ENCODE assay signal across 10 cellular contexts in genomic region chr17:60422162-60422665, GRCh38. TPM values are rescaled to one million over a fixed set of nuclear protein-coding genes. Genes with fewer than 3 reads are reported as not detected.
DNase-seq lines count a peak whose midpoint lies in the region; ATAC-seq and TF ChIP-seq lines count a peak whose summit lies in the region.
"Had no signal": no experiment of that assay in that cellular context is flagged by ENCODE, and none has a peak within 500 bp of the region (broad histone marks: within the 10 kb centered on the region; RNA-seq: fewer than 3 reads in every experiment).

CHCT1 (plus strand) TSS chr17:60422489; CDS start chr17:60422593, 104 bp downstream.

- peaks cover 3% of the 10 kb centered on the region for H3K27me3 Mint-ChIP-seq in activated CD4-positive, alpha-beta T cell treated with anti-CD3 and anti-CD28 coated beads, Interleukin-2, amount 10 ng/mL, durations not matched to agents 7 days and 5 days

- intact Hi-C loops in lower lobe of right lung (cut with DNase I) (no loop called here), transverse colon (cut with DNase I; ENCODE audit: low total_unique reads) (no loop called here)

- H3K4me3 Mint-ChIP-seq in activated CD4-positive, alpha-beta T cell treated with anti-CD3 and anti-CD28 coated beads, Interleukin-2, amount 10 ng/mL, durations not matched to agents 7 days and 5 days = peak within 1 kb of the TSS; percentile 69

- H3K27ac Mint-ChIP-seq in activated CD4-positive, alpha-beta T cell treated with anti-CD3 and anti-CD28 coated beads, Interleukin-2, amount 10 ng/mL, durations not matched to agents 7 days and 5 days = peak within 1 kb of the TSS; percentile 77

- WGBS in transverse colon (ENCODE audit: low coverage in 1 of 2), 2 donors = 82 to 85% methylated on average over 2 to 18 of the region's 18 CpGs

- ATAC-seq in lower lobe of right lung = peak; percentile 32 to 47

- H3K27me3 ChIP-seq in brain microvascular endothelial cell (replicated peaks) = no peaks in the 10 kb centered on the region
- H3K27me3 ChIP-seq in lower lobe of right lung (ENCODE audit: low read depth) = no peaks in the 10 kb centered on the region
- H3K27me3 ChIP-seq in transverse colon = no peaks in the 10 kb centered on the region

- H3K4me1 ChIP-seq in lower lobe of right lung = peaks cover 8% of the 10 kb centered on the region
- H3K4me1 ChIP-seq in transverse colon = peaks cover 0 to 18% (median 6%) of the 10 kb centered on the region in 4 donors

- peaks cover 7% of the 10 kb centered on the region for H3K4me1 Mint-ChIP-seq in activated CD4-positive, alpha-beta T cell treated with anti-CD3 and anti-CD28 coated beads, Interleukin-2, amount 10 ng/mL, durations not matched to agents 7 days and 5 days

- POLR2A ChIA-PET in activated CD4-positive, alpha-beta T cell treated with anti-CD3 and anti-CD28 coated beads, Interleukin-2, amount 10 ng/mL, durations not matched to agents 7 days and 5 days (lab: Charles Lee) = no interaction called here

- no peaks in the 10 kb centered on the region for H3K36me3 Mint-ChIP-seq in activated CD4-positive, alpha-beta T cell treated with anti-CD3 and anti-CD28 coated beads, Interleukin-2, amount 10 ng/mL, durations not matched to agents 7 days and 5 days (ENCODE audit: low read depth)

- H3K4me3 ChIP-seq in brain microvascular endothelial cell (ENCODE audit: low read depth, low read length) = peak within 1 kb of the TSS; percentile 56
- H3K4me3 ChIP-seq in lower lobe of right lung = peak within 1 kb of the TSS; percentile 55
- peak within 1 kb of the TSS; percentile 31 to 61 (median 41) for H3K4me3 ChIP-seq in transverse colon

- H3K36me3 ChIP-seq in brain microvascular endothelial cell (replicated peaks) = no peaks in the 10 kb centered on the region
- H3K36me3 ChIP-seq in lower lobe of right lung = no peaks in the 10 kb centered on the region
- no peaks in the 10 kb centered on the region for H3K36me3 ChIP-seq in transverse colon

- H3K27ac ChIP-seq in brain microvascular endothelial cell (no peak within 1 kb of the TSS), lower lobe of right lung (peak within 1 kb of the TSS; percentile 66), transverse colon (peak within 1 kb of the TSS in 3 of 4 donors; percentile 3 to 41 (median 18))

- H3K9me3 ChIP-seq in lower lobe of right lung (no peaks in the 10 kb centered on the region), transverse colon (no peaks in the 10 kb centered on the region)

- TF ChIP-seq POLR2A in transverse colon (IDR thresholded peaks at IDR 0.05) = no peak

- in situ Hi-C loops in brain microvascular endothelial cell (cut with HindIII; ENCODE audit: low pct_ligation_motif_present, low sequenced_read_pairs) (loop anchor here (25.0 kb wide), 1 partner anchor 185 kb away; no protein-coding TSS in a partner anchor), transverse colon (cut with MboI; ENCODE audit: low pct_ligation_motif_present in 1 of 4, low pct_unique_long_range_greater_than_20kb in 1 of 4, low sequenced_read_pairs in 3 of 4) (loop anchor here in 2 of 4 donors (10.0 to 25.0 kb wide), 2 partner anchors 187 to 285 kb away; partner anchors contain the start of gene CA4 (in 1 of the 2))

- CTCF ChIA-PET in activated CD4-positive, alpha-beta T cell treated with anti-CD3 and anti-CD28 coated beads, Interleukin-2, amount 10 ng/mL, durations not matched to agents 7 days and 5 days (lab: Charles Lee) = no interaction called here

- TF ChIP-seq EP300 in transverse colon (IDR thresholded peaks at IDR 0.05; ENCODE audit: low read depth) = no peak

- DNase-seq in activated CD4-positive, alpha-beta T cell treated with anti-CD3 and anti-CD28 coated beads, Interleukin-2, amount 10 ng/mL, durations not matched to agents 7 days and 5 days = no peak
- DNase-seq in activated CD4-positive, alpha-beta T cell treated with anti-CD3 and anti-CD28 coated beads, Interleukin-2, amount 50 U/mL, for 48 hours = no peak
- DNase-seq in brain microvascular endothelial cell = no peak
- peak; percentile 67 for DNase-seq in lower lobe of right lung
- no peak for DNase-seq in transverse colon
- DNase-seq in OCI-M1 (lab: John Stamatoyannopoulos, UW) = no peak
- DNase-seq in DMS53 treated with DMSO at 0.1 percent for 48 hours (lab: John Stamatoyannopoulos, UW; ENCODE audit: unreplicated experiment) = no peak
- no peak for DNase-seq in NCI-H1436 treated with DMSO at 0.1 percent for 48 hours (lab: John Stamatoyannopoulos, UW)

- TF ChIP-seq CTCF in brain microvascular endothelial cell (IDR thresholded peaks at IDR 0.05; ENCODE audit: low read depth, low read length, missing control alignments) (no peak), lower lobe of right lung (IDR thresholded peaks at IDR 0.05) (no peak), transverse colon (IDR thresholded peaks at IDR 0.05) (no peak)

- H3K9me3 Mint-ChIP-seq in activated CD4-positive, alpha-beta T cell treated with anti-CD3 and anti-CD28 coated beads, Interleukin-2, amount 10 ng/mL, durations not matched to agents 7 days and 5 days = no peaks in the 10 kb centered on the region

RNA-seq across cellular contexts. Expression of gene CHCT1, which starts in this region (rescaled TPM):
- total RNA-seq in activated CD4-positive, alpha-beta T cell treated with anti-CD3 and anti-CD28 coated beads, Interleukin-2, amount 10 ng/mL, durations not matched to agents 7 days and 5 days = not detected
- total RNA-seq in lower lobe of right lung (not detected), transverse colon (not detected)
- total RNA-seq: LHCN-M2, temporal lobe had no signal

Comparison
In these comparisons a context has a peak if more than half of its experiments do, and no peak if none do; other contexts are left out.
1. Peak in DNase-seq, ATAC-seq, H3K4me3 ChIP-seq and H3K27ac ChIP-seq in lower lobe of right lung; RNA of the gene not detected or under 1 TPM.